ENCODE assay signal across 9 cellular contexts in the genomic region with DNA sequence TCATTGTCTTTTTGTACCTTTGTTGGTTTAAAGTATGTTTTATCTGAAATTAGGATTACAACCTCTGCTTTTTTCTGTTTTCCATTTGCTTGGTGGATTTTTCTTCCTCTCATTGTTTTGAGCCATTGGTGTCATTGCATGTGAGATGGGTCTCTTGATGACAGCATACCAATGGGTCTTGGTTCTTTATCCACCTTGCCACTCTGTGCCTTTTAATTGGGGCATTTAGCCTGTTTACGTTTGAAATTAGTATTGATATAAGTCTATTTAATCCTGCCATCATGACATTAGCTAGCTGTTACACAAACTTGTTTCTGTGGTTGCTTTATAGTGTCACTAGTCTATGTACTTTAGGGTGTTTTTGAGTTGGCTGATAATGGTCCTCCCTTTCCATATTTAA.
"Had no signal": no experiment of that assay in that cellular context is flagged by ENCODE, and none has a peak within 500 bp of the region (broad histone marks: within the 10 kb centered on the region; RNA-seq: fewer than 3 reads in every experiment).

No MANE protein-coding gene starts in this region.

- H3K4me3 ChIP-seq: K562 had no signal

- ATAC-seq: HepG2, K562 had no signal

- H3K27me3 Mint-ChIP-seq: IgD-negative memory B cell had no signal

- H3K9ac ChIP-seq: KMS-11 had no signal

- FAIRE-seq: HepG2, HTR-8/SVneo, K562 had no signal

- H3K27ac Mint-ChIP-seq: IgD-negative memory B cell had no signal

- H3K4me2 ChIP-seq: KMS-11 had no signal

- H3K4me3 Mint-ChIP-seq: IgD-negative memory B cell had no signal

- H3K27ac ChIP-seq: HL-60, KMS-11 had no signal

- H3K4me1 Mint-ChIP-seq: IgD-negative memory B cell had no signal

- DNase-seq: IMR-90, KBM-7, KG1 had no signal
